ENCODE assay signal across 10 cellular contexts in the genomic region with DNA sequence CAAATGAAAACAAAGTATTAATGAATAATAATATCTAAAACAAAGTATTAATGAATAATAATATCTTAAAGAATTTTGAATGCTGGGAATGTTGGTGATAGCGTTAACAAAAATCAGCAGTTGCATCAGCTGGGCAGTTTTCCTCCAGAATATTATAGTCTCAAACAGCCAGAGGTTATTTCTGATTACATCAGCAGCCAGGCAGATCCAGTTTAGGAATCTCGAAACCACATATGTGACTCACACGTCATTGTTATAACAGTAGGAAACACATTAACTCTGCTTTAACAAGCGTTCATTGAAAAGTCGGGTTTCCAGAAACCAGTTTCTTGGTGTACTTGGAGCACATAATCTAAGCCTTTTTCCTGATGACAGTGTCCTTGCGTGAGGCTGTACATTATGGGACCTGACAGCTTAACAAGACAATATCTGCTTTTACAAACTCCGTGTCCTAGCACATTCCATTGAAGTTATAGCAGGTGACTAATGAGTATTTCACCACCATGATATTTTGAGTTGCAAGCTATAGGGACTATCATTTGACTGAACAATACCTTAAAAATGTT.
DNase-seq lines count a peak whose midpoint lies in the region; ATAC-seq and TF ChIP-seq lines count a peak whose summit lies in the region.
"Had no signal": no experiment of that assay in that cellular context is flagged by ENCODE, and none has a peak within 500 bp of the region (broad histone marks: within the 10 kb centered on the region; RNA-seq: fewer than 3 reads in every experiment).

No MANE protein-coding gene starts in this region.

- no peak overlapping the region for H2AK5ac ChIP-seq in mesenchymal stem cell (ENCODE audit: low read length, severe bottlenecking)

- H3K9ac ChIP-seq in colonic mucosa (ENCODE audit: low read depth in 2 of 2, low read length in 2 of 2), result no peak overlapping the region
- peak overlapping the region; percentile 82 for H3K9ac ChIP-seq in mesenchymal stem cell (ENCODE audit: low read length)

- H3K9me3 ChIP-seq in colonic mucosa (no peaks in the 10 kb centered on the region), mesenchymal stem cell (ENCODE audit: control insufficient read depth, low read length) (peaks cover 9% of the 10 kb centered on the region)
- H3K9me3 ChIP-seq: ascending aorta had no signal

- H3K4me2 ChIP-seq in mesenchymal stem cell (ENCODE audit: low read length, poor library complexity, severe bottlenecking), result peak overlapping the region; percentile 18

- H3K14ac ChIP-seq in mesenchymal stem cell (ENCODE audit: low read length in 2 of 2), result no peak overlapping the region

- TF ChIP-seq CTCF in Calu3 (IDR thresholded peaks at IDR 0.05; ENCODE audit: unreplicated experiment) (no peak), colonic mucosa (IDR thresholded peaks at IDR 0.05) (no peak)

- no peak overlapping the region for H2AFZ ChIP-seq in mesenchymal stem cell (ENCODE audit: low read depth, low read length)

- no peak overlapping the region for H3K23ac ChIP-seq in mesenchymal stem cell (ENCODE audit: low read length in 2 of 2)

- no peak overlapping the region for H2BK12ac ChIP-seq in mesenchymal stem cell (ENCODE audit: low read length in 2 of 2)

- H3K4me3 Mint-ChIP-seq in Calu3 (ENCODE audit: low read depth, unreplicated experiment), result no peak overlapping the region

- CTCF ChIA-PET in Calu3 (lab: Charles Lee), result no interaction called here

- H2BK5ac ChIP-seq in mesenchymal stem cell (ENCODE audit: low read depth, low read length, poor library complexity, severe bottlenecking), result no peak overlapping the region

- H3K4ac ChIP-seq in mesenchymal stem cell (ENCODE audit: low read depth in 1 of 2, low read length in 2 of 2), result no peak overlapping the region

- H3K9me3 Mint-ChIP-seq in Calu3 (ENCODE audit: low read depth, unreplicated experiment), result no peaks in the 10 kb centered on the region

- no TSS peak for BruUV-seq in Calu3 (replicated peaks; lab: Mats Ljungman, UMichigan)

- DNase-seq in Calu3 (peak; percentile 26), NCI-H226 (peak; percentile 85), colonic mucosa (peak; percentile 38), mesenchymal stem cell (peak; percentile 96), T-helper 1 cell (no peak), midbrain (lab: John Stamatoyannopoulos, UW) (no peak)
- DNase-seq: NCI-H187 treated with DMSO at 0.1 percent for 48 hours had no signal

- no peak overlapping the region for H2BK120ac ChIP-seq in mesenchymal stem cell (ENCODE audit: low read depth, low read length)

- H4K8ac ChIP-seq in mesenchymal stem cell (ENCODE audit: low read length), result no peak overlapping the region

- no peaks in the 10 kb centered on the region for H3K79me1 ChIP-seq in mesenchymal stem cell (replicated peaks; ENCODE audit: low read length, poor library complexity, severe bottlenecking)

- H3K27ac Mint-ChIP-seq in Calu3 (ENCODE audit: unreplicated experiment), result peak overlapping the region; percentile 62

- H3K27ac ChIP-seq in colonic mucosa (peak overlapping the region; percentile 36), mesenchymal stem cell (ENCODE audit: low read length, poor library complexity, severe bottlenecking) (peak overlapping the region; percentile 63)
- H3K27ac ChIP-seq: ascending aorta had no signal

- H3K4me3 ChIP-seq in colonic mucosa (no peak overlapping the region), mesenchymal stem cell (ENCODE audit: insufficient read depth in 1 of 2, low read depth in 1 of 2, low read length in 2 of 2) (no peak overlapping the region)
- H3K4me3 ChIP-seq: ascending aorta had no signal

- intact Hi-C loops in Calu3 (cut with micrococcal nuclease; ENCODE audit: unreplicated experiment) (no loop called here), colonic mucosa (cut with DNase I) (no loop called here)

- no peaks in the 10 kb centered on the region for H3K27me3 Mint-ChIP-seq in Calu3 (ENCODE audit: unreplicated experiment)

- no peaks in the 10 kb centered on the region for H3K36me3 Mint-ChIP-seq in Calu3 (ENCODE audit: insufficient read depth, unreplicated experiment)

- peaks cover 23% of the 10 kb centered on the region for H3K4me1 Mint-ChIP-seq in Calu3 (ENCODE audit: low read depth, unreplicated experiment)

- no peak overlapping the region for H2BK15ac ChIP-seq in mesenchymal stem cell (ENCODE audit: low read depth, poor library complexity, severe bottlenecking)

- H3K36me3 ChIP-seq in colonic mucosa (no peaks in the 10 kb centered on the region), mesenchymal stem cell (ENCODE audit: control insufficient read depth in 1 of 2, insufficient read depth in 2 of 2, low read depth in 1 of 2, low read length in 2 of 2) (no peaks in the 10 kb centered on the region)
- H3K36me3 ChIP-seq: ascending aorta had no signal

- H3K18ac ChIP-seq in mesenchymal stem cell (ENCODE audit: low read depth in 1 of 2, low read length in 2 of 2), result no peak overlapping the region

- H4K91ac ChIP-seq in mesenchymal stem cell (ENCODE audit: low read length), result no peak overlapping the region

- ATAC-seq in HG03520 (IDR thresholded peaks at IDR 0.05; ENCODE audit: unreplicated experiment), result no peak
- ATAC-seq in HG02642 (IDR thresholded peaks at IDR 0.05; ENCODE audit: poor library complexity, unreplicated experiment), result no peak

- no peaks in the 10 kb centered on the region for H3K27me3 ChIP-seq in colonic mucosa
- no peaks in the 10 kb centered on the region for H3K27me3 ChIP-seq in mesenchymal stem cell (ENCODE audit: control insufficient read depth in 1 of 2, insufficient read depth in 1 of 2, low read length in 2 of 2)
- H3K27me3 ChIP-seq: ascending aorta had no signal

- 0% methylated on average over 6 of the region's 7 CpGs for WGBS in mesenchymal stem cell

- H3K4me1 ChIP-seq in colonic mucosa (no peaks in the 10 kb centered on the region), mesenchymal stem cell (ENCODE audit: control insufficient read depth, insufficient read depth, low read depth, low read length) (peaks cover 3% of the 10 kb centered on the region)

Comparison
In these comparisons a context has a peak if more than half of its experiments do, and no peak if none do; other contexts are left out.
1. DNase-seq: peak in Calu3 (single experiment), NCI-H226 (single experiment), colonic mucosa (single experiment) and mesenchymal stem cell (single experiment); none in T-helper 1 cell (0 of 5) and midbrain (single experiment).